Comparison of ENCODE assay signal across 1 cellular context in the genomic region with DNA sequence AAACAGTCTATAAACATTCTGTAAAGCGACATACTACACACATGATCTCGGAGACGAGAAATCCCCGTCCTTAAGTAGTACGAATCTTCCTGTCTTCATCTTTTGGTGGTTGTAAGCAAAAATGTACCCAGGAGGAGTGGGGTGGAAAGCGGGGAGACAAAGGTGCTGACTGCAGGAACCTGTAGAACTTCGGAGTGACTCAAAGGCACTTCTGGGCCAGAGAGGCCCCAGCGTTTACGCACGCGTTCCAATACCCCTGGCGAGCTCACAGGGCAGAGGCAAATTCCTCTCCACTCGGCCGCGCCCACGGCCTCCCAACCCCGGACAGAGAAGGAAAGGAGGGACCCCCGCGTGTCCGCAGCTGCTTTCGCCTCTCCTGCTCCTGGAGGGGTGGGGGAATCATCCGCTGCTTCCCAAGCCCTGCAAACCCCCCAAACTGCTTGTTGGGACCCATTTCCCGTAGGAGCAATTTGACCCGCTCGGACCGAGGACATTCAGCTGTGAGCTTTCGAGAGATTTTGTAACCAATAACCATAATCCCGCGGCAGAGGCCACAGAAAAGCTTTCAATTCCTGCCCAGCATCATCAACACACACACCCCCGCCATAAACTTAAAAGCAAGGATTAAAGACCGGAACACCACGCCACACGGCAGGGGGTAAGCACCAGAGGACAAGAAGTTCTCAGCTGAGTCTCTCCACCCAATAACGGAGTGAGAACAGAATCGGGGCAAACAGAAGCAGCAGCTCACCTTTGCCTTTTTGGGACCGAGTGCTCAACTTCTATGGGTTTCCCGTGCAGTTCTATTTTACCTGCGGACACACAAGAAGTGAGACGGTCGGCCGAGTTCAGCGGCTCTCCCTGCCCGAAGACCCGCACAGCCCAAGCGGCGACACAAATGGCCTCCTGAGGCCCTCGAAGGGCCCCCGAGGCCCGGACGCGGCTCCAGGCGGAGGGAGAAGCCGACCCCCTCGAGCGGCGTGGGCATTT.
TF ChIP-seq lines count a peak whose summit lies in the region.

No MANE protein-coding gene starts in this region.

TF ChIP-seq in HepG2, 621 proteins besides CTCF, POLR2A, EP300 and RAD21 (continued from another document and continues in another):
- TF ChIP-seq, protein P1, sequence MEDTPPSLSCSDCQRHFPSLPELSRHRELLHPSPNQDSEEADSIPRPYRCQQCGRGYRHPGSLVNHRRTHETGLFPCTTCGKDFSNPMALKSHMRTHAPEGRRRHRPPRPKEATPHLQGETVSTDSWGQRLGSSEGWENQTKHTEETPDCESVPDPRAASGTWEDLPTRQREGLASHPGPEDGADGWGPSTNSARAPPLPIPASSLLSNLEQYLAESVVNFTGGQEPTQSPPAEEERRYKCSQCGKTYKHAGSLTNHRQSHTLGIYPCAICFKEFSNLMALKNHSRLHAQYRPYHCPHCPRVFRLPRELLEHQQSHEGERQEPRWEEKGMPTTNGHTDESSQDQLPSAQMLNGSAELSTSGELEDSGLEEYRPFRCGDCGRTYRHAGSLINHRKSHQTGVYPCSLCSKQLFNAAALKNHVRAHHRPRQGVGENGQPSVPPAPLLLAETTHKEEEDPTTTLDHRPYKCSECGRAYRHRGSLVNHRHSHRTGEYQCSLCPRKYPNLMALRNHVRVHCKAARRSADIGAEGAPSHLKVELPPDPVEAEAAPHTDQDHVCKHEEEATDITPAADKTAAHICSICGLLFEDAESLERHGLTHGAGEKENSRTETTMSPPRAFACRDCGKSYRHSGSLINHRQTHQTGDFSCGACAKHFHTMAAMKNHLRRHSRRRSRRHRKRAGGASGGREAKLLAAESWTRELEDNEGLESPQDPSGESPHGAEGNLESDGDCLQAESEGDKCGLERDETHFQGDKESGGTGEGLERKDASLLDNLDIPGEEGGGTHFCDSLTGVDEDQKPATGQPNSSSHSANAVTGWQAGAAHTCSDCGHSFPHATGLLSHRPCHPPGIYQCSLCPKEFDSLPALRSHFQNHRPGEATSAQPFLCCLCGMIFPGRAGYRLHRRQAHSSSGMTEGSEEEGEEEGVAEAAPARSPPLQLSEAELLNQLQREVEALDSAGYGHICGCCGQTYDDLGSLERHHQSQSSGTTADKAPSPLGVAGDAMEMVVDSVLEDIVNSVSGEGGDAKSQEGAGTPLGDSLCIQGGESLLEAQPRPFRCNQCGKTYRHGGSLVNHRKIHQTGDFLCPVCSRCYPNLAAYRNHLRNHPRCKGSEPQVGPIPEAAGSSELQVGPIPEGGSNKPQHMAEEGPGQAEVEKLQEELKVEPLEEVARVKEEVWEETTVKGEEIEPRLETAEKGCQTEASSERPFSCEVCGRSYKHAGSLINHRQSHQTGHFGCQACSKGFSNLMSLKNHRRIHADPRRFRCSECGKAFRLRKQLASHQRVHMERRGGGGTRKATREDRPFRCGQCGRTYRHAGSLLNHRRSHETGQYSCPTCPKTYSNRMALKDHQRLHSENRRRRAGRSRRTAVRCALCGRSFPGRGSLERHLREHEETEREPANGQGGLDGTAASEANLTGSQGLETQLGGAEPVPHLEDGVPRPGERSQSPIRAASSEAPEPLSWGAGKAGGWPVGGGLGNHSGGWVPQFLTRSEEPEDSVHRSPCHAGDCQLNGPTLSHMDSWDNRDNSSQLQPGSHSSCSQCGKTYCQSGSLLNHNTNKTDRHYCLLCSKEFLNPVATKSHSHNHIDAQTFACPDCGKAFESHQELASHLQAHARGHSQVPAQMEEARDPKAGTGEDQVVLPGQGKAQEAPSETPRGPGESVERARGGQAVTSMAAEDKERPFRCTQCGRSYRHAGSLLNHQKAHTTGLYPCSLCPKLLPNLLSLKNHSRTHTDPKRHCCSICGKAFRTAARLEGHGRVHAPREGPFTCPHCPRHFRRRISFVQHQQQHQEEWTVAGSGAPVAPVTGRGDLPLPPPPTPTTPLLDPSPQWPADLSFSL (CRISPR knock-in tag; IDR thresholded peaks at IDR 0.05) = 0 out of 2 replicates have a peak, but pooled peaks have one; percentile 0
- TF ChIP-seq, protein P2, sequence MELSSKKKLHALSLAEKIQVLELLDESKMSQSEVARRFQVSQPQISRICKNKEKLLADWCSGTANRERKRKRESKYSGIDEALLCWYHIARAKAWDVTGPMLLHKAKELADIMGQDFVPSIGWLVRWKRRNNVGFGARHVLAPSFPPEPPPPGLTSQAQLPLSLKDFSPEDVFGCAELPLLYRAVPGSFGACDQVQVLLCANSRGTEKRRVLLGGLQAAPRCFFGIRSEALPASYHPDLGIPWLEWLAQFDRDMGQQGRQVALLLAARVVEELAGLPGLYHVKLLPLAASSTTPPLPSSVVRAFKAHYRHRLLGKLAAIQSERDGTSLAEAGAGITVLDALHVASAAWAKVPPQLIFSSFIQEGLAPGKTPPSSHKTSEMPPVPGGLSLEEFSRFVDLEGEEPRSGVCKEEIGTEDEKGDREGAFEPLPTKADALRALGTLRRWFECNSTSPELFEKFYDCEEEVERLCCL (CRISPR knock-in tag; IDR thresholded peaks at IDR 0.05; ENCODE audit: borderline replicate concordance) = no peak
- TF ChIP-seq HNF4A (CRISPR knock-in tag; IDR thresholded peaks at IDR 0.05) (no peak), KAT8 (CRISPR knock-in tag; IDR thresholded peaks at IDR 0.05) (no peak), ZNF230 (CRISPR knock-in tag; IDR thresholded peaks at IDR 0.05) (no peak), BRD4 (CRISPR knock-in tag; IDR thresholded peaks at IDR 0.05) (0 out of 2 replicates have a peak, but pooled peaks have one; percentile 47), SIN3A (IDR thresholded peaks at IDR 0.05; ENCODE audit: borderline replicate concordance, low read depth, low read length) (peak; percentile 24; the same call in 1 of the 2 replicates), KMT2A (CRISPR knock-in tag; IDR thresholded peaks at IDR 0.05) (peak; percentile 78; the same call in 1 of the 2 replicates), ZNF235 (CRISPR knock-in tag; IDR thresholded peaks at IDR 0.05; ENCODE audit: borderline replicate concordance) (no peak), MYC (CRISPR knock-in tag; IDR thresholded peaks at IDR 0.05; ENCODE audit: borderline replicate concordance) (0 out of 2 replicates have a peak, but pooled peaks have one; percentile 14), ZBTB20 (CRISPR knock-in tag; IDR thresholded peaks at IDR 0.05; ENCODE audit: borderline replicate concordance, low read depth) (no peak), ZNF567 (CRISPR knock-in tag; IDR thresholded peaks at IDR 0.05; ENCODE audit: borderline replicate concordance) (no peak), FOSL1 (CRISPR knock-in tag; IDR thresholded peaks at IDR 0.05; ENCODE audit: borderline replicate concordance) (no peak), CREM (IDR thresholded peaks at IDR 0.05) (no peak), CREM (CRISPR knock-in tag; IDR thresholded peaks at IDR 0.05) (no peak), NCOA5 (CRISPR knock-in tag; IDR thresholded peaks at IDR 0.05) (no peak), ZNF7 (CRISPR knock-in tag; IDR thresholded peaks at IDR 0.05) (no peak), ZMYM4 (CRISPR knock-in tag; IDR thresholded peaks at IDR 0.05) (no peak)
- TF ChIP-seq, protein P3, sequence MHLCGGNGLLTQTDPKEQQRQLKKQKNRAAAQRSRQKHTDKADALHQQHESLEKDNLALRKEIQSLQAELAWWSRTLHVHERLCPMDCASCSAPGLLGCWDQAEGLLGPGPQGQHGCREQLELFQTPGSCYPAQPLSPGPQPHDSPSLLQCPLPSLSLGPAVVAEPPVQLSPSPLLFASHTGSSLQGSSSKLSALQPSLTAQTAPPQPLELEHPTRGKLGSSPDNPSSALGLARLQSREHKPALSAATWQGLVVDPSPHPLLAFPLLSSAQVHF (CRISPR knock-in tag; IDR thresholded peaks at IDR 0.05) = no peak
- TF ChIP-seq, protein P4, sequence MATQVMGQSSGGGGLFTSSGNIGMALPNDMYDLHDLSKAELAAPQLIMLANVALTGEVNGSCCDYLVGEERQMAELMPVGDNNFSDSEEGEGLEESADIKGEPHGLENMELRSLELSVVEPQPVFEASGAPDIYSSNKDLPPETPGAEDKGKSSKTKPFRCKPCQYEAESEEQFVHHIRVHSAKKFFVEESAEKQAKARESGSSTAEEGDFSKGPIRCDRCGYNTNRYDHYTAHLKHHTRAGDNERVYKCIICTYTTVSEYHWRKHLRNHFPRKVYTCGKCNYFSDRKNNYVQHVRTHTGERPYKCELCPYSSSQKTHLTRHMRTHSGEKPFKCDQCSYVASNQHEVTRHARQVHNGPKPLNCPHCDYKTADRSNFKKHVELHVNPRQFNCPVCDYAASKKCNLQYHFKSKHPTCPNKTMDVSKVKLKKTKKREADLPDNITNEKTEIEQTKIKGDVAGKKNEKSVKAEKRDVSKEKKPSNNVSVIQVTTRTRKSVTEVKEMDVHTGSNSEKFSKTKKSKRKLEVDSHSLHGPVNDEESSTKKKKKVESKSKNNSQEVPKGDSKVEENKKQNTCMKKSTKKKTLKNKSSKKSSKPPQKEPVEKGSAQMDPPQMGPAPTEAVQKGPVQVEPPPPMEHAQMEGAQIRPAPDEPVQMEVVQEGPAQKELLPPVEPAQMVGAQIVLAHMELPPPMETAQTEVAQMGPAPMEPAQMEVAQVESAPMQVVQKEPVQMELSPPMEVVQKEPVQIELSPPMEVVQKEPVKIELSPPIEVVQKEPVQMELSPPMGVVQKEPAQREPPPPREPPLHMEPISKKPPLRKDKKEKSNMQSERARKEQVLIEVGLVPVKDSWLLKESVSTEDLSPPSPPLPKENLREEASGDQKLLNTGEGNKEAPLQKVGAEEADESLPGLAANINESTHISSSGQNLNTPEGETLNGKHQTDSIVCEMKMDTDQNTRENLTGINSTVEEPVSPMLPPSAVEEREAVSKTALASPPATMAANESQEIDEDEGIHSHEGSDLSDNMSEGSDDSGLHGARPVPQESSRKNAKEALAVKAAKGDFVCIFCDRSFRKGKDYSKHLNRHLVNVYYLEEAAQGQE (IDR thresholded peaks at IDR 0.05; ENCODE audit: borderline replicate concordance in 1 of 2, low read depth in 1 of 2, low read length in 2 of 2) = no peak
- TF ChIP-seq, protein P5, sequence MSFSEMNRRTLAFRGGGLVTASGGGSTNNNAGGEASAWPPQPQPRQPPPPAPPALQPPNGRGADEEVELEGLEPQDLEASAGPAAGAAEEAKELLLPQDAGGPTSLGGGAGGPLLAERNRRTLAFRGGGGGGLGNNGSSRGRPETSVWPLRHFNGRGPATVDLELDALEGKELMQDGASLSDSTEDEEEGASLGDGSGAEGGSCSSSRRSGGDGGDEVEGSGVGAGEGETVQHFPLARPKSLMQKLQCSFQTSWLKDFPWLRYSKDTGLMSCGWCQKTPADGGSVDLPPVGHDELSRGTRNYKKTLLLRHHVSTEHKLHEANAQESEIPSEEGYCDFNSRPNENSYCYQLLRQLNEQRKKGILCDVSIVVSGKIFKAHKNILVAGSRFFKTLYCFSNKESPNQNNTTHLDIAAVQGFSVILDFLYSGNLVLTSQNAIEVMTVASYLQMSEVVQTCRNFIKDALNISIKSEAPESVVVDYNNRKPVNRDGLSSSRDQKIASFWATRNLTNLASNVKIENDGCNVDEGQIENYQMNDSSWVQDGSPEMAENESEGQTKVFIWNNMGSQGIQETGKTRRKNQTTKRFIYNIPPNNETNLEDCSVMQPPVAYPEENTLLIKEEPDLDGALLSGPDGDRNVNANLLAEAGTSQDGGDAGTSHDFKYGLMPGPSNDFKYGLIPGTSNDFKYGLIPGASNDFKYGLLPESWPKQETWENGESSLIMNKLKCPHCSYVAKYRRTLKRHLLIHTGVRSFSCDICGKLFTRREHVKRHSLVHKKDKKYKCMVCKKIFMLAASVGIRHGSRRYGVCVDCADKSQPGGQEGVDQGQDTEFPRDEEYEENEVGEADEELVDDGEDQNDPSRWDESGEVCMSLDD (CRISPR knock-in tag; IDR thresholded peaks at IDR 0.05; ENCODE audit: borderline replicate concordance) = 0 out of 2 replicates have a peak, but pooled peaks have one; percentile 15
- TF ChIP-seq, protein P6, sequence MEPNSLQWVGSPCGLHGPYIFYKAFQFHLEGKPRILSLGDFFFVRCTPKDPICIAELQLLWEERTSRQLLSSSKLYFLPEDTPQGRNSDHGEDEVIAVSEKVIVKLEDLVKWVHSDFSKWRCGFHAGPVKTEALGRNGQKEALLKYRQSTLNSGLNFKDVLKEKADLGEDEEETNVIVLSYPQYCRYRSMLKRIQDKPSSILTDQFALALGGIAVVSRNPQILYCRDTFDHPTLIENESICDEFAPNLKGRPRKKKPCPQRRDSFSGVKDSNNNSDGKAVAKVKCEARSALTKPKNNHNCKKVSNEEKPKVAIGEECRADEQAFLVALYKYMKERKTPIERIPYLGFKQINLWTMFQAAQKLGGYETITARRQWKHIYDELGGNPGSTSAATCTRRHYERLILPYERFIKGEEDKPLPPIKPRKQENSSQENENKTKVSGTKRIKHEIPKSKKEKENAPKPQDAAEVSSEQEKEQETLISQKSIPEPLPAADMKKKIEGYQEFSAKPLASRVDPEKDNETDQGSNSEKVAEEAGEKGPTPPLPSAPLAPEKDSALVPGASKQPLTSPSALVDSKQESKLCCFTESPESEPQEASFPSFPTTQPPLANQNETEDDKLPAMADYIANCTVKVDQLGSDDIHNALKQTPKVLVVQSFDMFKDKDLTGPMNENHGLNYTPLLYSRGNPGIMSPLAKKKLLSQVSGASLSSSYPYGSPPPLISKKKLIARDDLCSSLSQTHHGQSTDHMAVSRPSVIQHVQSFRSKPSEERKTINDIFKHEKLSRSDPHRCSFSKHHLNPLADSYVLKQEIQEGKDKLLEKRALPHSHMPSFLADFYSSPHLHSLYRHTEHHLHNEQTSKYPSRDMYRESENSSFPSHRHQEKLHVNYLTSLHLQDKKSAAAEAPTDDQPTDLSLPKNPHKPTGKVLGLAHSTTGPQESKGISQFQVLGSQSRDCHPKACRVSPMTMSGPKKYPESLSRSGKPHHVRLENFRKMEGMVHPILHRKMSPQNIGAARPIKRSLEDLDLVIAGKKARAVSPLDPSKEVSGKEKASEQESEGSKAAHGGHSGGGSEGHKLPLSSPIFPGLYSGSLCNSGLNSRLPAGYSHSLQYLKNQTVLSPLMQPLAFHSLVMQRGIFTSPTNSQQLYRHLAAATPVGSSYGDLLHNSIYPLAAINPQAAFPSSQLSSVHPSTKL (CRISPR knock-in tag; IDR thresholded peaks at IDR 0.05) = peak; percentile 20; the same call in 1 of the 2 replicates
- TF ChIP-seq, protein P7, sequence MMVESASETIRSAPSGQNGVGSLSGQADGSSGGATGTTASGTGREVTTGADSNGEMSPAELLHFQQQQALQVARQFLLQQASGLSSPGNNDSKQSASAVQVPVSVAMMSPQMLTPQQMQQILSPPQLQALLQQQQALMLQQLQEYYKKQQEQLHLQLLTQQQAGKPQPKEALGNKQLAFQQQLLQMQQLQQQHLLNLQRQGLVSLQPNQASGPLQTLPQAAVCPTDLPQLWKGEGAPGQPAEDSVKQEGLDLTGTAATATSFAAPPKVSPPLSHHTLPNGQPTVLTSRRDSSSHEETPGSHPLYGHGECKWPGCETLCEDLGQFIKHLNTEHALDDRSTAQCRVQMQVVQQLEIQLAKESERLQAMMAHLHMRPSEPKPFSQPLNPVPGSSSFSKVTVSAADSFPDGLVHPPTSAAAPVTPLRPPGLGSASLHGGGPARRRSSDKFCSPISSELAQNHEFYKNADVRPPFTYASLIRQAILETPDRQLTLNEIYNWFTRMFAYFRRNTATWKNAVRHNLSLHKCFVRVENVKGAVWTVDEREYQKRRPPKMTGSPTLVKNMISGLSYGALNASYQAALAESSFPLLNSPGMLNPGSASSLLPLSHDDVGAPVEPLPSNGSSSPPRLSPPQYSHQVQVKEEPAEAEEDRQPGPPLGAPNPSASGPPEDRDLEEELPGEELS (CRISPR knock-in tag; IDR thresholded peaks at IDR 0.05) = no peak
- TF ChIP-seq, protein P8, sequence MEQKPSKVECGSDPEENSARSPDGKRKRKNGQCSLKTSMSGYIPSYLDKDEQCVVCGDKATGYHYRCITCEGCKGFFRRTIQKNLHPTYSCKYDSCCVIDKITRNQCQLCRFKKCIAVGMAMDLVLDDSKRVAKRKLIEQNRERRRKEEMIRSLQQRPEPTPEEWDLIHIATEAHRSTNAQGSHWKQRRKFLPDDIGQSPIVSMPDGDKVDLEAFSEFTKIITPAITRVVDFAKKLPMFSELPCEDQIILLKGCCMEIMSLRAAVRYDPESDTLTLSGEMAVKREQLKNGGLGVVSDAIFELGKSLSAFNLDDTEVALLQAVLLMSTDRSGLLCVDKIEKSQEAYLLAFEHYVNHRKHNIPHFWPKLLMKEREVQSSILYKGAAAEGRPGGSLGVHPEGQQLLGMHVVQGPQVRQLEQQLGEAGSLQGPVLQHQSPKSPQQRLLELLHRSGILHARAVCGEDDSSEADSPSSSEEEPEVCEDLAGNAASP (CRISPR knock-in tag; IDR thresholded peaks at IDR 0.05; ENCODE audit: borderline replicate concordance) = 0 out of 2 replicates have a peak, but pooled peaks have one; percentile 20
